In genomic region chr22:41544671-41545476, GRCh38 we compare ENCODE assay signal across 8 cellular contexts. TPM values are rescaled to one million over a fixed set of nuclear protein-coding genes. Genes with fewer than 3 reads are reported as not detected.
A peak's percentile ranks its signal among the peaks of the same experiment; 100 is the strongest.
DNase-seq lines count a peak whose midpoint lies in the region; ATAC-seq and TF ChIP-seq lines count a peak whose summit lies in the region.

No MANE protein-coding gene starts in this region.

- H3K4me1 Mint-ChIP-seq in activated CD8-positive, alpha-beta T cell treated with anti-CD3 and anti-CD28 coated beads for 36 hours (ENCODE audit: low read depth) = peaks cover 34% of the 10 kb centered on the region
- H3K4me1 Mint-ChIP-seq in type B pancreatic cell (ENCODE audit: unreplicated experiment) = peaks cover 30% of the 10 kb centered on the region

- no peaks in the 10 kb centered on the region for H3K27me3 ChIP-seq in heart right ventricle

- peak overlapping the region in 9 of 10 donors; percentile 63 to 94 (median 81) for H3K4me3 ChIP-seq in heart right ventricle

- CTCF ChIA-PET in activated CD8-positive, alpha-beta T cell treated with anti-CD3 and anti-CD28 coated beads for 36 hours (lab: Charles Lee) = no interaction called here

- H3K9me3 ChIP-seq in heart right ventricle = no peaks in the 10 kb centered on the region

- peak overlapping the region in 5 of 10 donors; percentile 7 to 90 (median 47) for H3K27ac ChIP-seq in heart right ventricle

- peak overlapping the region; percentile 93 for H3K4me3 Mint-ChIP-seq in activated CD8-positive, alpha-beta T cell treated with anti-CD3 and anti-CD28 coated beads for 36 hours
- H3K4me3 Mint-ChIP-seq in type B pancreatic cell = peak overlapping the region; percentile 99

- 24 to 27% methylated on average over 21 of the region's 21 CpGs for WGBS in heart right ventricle, 2 donors

- ATAC-seq in heart right ventricle (no peak), left cardiac atrium (no peak), HG03095 (IDR thresholded peaks at IDR 0.05; ENCODE audit: unreplicated experiment) (no peak)
- no peak for ATAC-seq in activated CD8-positive, alpha-beta T cell treated with anti-CD3 and anti-CD28 coated beads for 36 hours

- DNase-seq in heart right ventricle (no peak), left cardiac atrium (no peak), kidney tubule cell (ENCODE audit: low spot score) (peak; percentile 29), type B pancreatic cell (ENCODE audit: extremely low spot score, unreplicated experiment) (no peak), GOT3 (lab: John Stamatoyannopoulos, UW) (no peak), hippocampal formation (lab: John Stamatoyannopoulos, UW) (no peak)
- peak; percentile 39 for DNase-seq in activated CD8-positive, alpha-beta T cell treated with anti-CD3 and anti-CD28 coated beads for 36 hours

- intact Hi-C loops in heart right ventricle (cut with DNase I) = loop anchor here in 8 of 10 donors (1.0 to 10.0 kb wide), 6 partner anchors 42 to 240 kb away; partner anchors contain the start of genes PMM1 (in 3 of the 8), DESI1 (in 1 of the 8), XRCC6 (in 1 of the 8) and ZC3H7B (in 1 of the 8)
- intact Hi-C loops in left cardiac atrium (cut with DNase I) = no loop called here
- intact Hi-C loops in activated CD8-positive, alpha-beta T cell treated with anti-CD3 and anti-CD28 coated beads for 36 hours (cut with micrococcal nuclease) = no loop called here

- no peak for TF ChIP-seq CTCF in heart right ventricle (IDR thresholded peaks at IDR 0.05)
- TF ChIP-seq CTCF in activated CD8-positive, alpha-beta T cell treated with anti-CD3 and anti-CD28 coated beads for 36 hours (IDR thresholded peaks at IDR 0.05) = no peak
- TF ChIP-seq CTCF in type B pancreatic cell (conservative IDR thresholded peaks at IDR 0.05) = no peak

- H3K4me1 ChIP-seq in heart right ventricle = peaks cover 3 to 40% (median 24%) of the 10 kb centered on the region in 9 donors

- H3K27ac Mint-ChIP-seq in activated CD8-positive, alpha-beta T cell treated with anti-CD3 and anti-CD28 coated beads for 36 hours = peak overlapping the region; percentile 95
- H3K27ac Mint-ChIP-seq in type B pancreatic cell = peak overlapping the region; percentile 95

- H3K9me3 Mint-ChIP-seq in activated CD8-positive, alpha-beta T cell treated with anti-CD3 and anti-CD28 coated beads for 36 hours = no peaks in the 10 kb centered on the region
- H3K9me3 Mint-ChIP-seq in type B pancreatic cell = no peaks in the 10 kb centered on the region

- H3K36me3 Mint-ChIP-seq in activated CD8-positive, alpha-beta T cell treated with anti-CD3 and anti-CD28 coated beads for 36 hours (ENCODE audit: low read depth) = peaks cover 17% of the 10 kb centered on the region
- peaks cover 3% of the 10 kb centered on the region for H3K36me3 Mint-ChIP-seq in type B pancreatic cell

- H3K27me3 Mint-ChIP-seq in activated CD8-positive, alpha-beta T cell treated with anti-CD3 and anti-CD28 coated beads for 36 hours = no peaks in the 10 kb centered on the region
- H3K27me3 Mint-ChIP-seq in type B pancreatic cell = no peaks in the 10 kb centered on the region

- POLR2A ChIA-PET in activated CD8-positive, alpha-beta T cell treated with anti-CD3 and anti-CD28 coated beads for 36 hours (lab: Charles Lee) = interaction anchor here (1.4 to 1.8 kb wide), 2 partner anchors 46 to 74 kb away, joined by 3 to 7 read pairs; no protein-coding TSS in a partner anchor

- H3K36me3 ChIP-seq in heart right ventricle = peaks cover 0 to 6% (median 0%) of the 10 kb centered on the region in 9 donors

RNA-seq across cellular contexts. Expression of gene POLR3H, which starts 0.6 kb away (rescaled TPM):
- total RNA-seq in heart right ventricle (10 to 100 TPM; 13.3 to 25.8 (median 16.9) TPM), left cardiac atrium (10 to 100 TPM; 25.0 to 34.0 TPM), type B pancreatic cell (ENCODE audit: low replicate concordance) (40.1 and 46.6 TPM in 2 replicates)
- polyA plus RNA-seq in heart right ventricle = 10 to 100 TPM; 24.4 to 34.9 TPM
- 10 to 100 TPM; 26.8 to 29.0 TPM for total RNA-seq in activated CD8-positive, alpha-beta T cell treated with anti-CD3 and anti-CD28 coated beads for 36 hours

RNA-seq across cellular contexts. Expression of gene CSDC2, which starts 15.9 kb away (rescaled TPM):
- total RNA-seq in heart right ventricle (100 to 1,000 TPM; 112 to 301 (median 137) TPM), left cardiac atrium (100 to 1,000 TPM; 165 to 217 TPM), type B pancreatic cell (ENCODE audit: low replicate concordance) (0.12 and 1.8 TPM in 2 replicates)
- 100 to 1,000 TPM; 300 to 410 TPM for polyA plus RNA-seq in heart right ventricle
- total RNA-seq in activated CD8-positive, alpha-beta T cell treated with anti-CD3 and anti-CD28 coated beads for 36 hours = not detected

RNA-seq across cellular contexts. Expression of gene PMM1, which starts 44.8 kb away (rescaled TPM):
- 10 to 100 TPM; 13.8 to 26.6 (median 21.9) TPM for total RNA-seq in heart right ventricle
- 10 to 100 TPM; 18.1 to 43.5 TPM for polyA plus RNA-seq in heart right ventricle
- 10 to 100 TPM; 13.0 to 22.1 TPM for total RNA-seq in left cardiac atrium
- 10 to 100 TPM; 29.8 to 29.9 TPM for total RNA-seq in activated CD8-positive, alpha-beta T cell treated with anti-CD3 and anti-CD28 coated beads for 36 hours
- 33.5 and 35.5 TPM in 2 replicates for total RNA-seq in type B pancreatic cell (ENCODE audit: low replicate concordance)

Comparison
In these comparisons a context has a peak if more than half of its experiments do, and no peak if none do; other contexts are left out.
1. intact Hi-C loops: an anchor here in heart right ventricle (1.0 to 10.0 kb wide); none called in left cardiac atrium and activated CD8-positive, alpha-beta T cell treated with anti-CD3 and anti-CD28 coated beads for 36 hours.
2. DNase-seq: peak in activated CD8-positive, alpha-beta T cell treated with anti-CD3 and anti-CD28 coated beads for 36 hours (single experiment) and kidney tubule cell (single experiment); none in heart right ventricle (0 of 2), left cardiac atrium (single experiment), type B pancreatic cell (single experiment), GOT3 (single experiment) and hippocampal formation (0 of 2).
3. RNA of gene CSDC2, which starts 15.9 kb away (total RNA-seq): 165 to 217 TPM in left cardiac atrium and 112 to 301 TPM in heart right ventricle; 0.12 to 1.8 TPM in type B pancreatic cell and not detected in activated CD8-positive, alpha-beta T cell treated with anti-CD3 and anti-CD28 coated beads for 36 hours; every median in the first group is over 10 times any median in the second.